In the genomic region with DNA sequence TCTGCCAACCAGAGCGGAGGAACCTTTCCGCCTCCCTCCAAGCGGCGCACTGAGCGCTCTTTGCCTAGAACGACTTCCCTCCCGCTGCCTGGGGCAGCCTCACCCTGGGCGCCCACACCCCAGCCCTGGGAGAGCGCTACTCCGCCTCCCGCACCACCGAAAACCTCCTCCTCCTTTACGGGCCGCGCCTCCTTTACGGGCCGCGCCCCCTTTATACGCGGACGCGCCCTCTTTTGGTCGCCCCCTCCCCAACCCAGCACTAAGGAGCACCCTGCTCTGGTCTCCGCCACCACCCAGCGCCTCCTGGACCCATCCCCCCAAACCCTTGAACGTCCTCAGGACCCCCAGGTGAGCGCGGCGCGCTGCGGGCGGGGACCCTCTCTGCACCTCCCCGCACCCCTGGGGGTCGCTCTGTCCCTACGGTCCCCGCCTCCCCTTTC, we compare ENCODE assay signal across 1 cellular context.
A peak's percentile ranks its signal among the peaks of the same experiment; 100 is the strongest.
TF ChIP-seq lines count a peak whose summit lies in the region.

No MANE protein-coding gene starts in this region.

TF ChIP-seq in HEK293, 187 proteins besides CTCF, POLR2A, EP300 and RAD21 (continued from another document and continues in another):
- TF ChIP-seq, protein P1, sequence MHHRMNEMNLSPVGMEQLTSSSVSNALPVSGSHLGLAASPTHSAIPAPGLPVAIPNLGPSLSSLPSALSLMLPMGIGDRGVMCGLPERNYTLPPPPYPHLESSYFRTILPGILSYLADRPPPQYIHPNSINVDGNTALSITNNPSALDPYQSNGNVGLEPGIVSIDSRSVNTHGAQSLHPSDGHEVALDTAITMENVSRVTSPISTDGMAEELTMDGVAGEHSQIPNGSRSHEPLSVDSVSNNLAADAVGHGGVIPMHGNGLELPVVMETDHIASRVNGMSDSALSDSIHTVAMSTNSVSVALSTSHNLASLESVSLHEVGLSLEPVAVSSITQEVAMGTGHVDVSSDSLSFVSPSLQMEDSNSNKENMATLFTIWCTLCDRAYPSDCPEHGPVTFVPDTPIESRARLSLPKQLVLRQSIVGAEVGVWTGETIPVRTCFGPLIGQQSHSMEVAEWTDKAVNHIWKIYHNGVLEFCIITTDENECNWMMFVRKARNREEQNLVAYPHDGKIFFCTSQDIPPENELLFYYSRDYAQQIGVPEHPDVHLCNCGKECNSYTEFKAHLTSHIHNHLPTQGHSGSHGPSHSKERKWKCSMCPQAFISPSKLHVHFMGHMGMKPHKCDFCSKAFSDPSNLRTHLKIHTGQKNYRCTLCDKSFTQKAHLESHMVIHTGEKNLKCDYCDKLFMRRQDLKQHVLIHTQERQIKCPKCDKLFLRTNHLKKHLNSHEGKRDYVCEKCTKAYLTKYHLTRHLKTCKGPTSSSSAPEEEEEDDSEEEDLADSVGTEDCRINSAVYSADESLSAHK (tag by site-specific recombination; IDR thresholded peaks at IDR 0.05), result no peak
- TF ChIP-seq ZNF777 (tag by site-specific recombination; IDR thresholded peaks at IDR 0.05; ENCODE audit: borderline replicate concordance) (no peak), ZIC2 (tag by site-specific recombination; IDR thresholded peaks at IDR 0.05) (peak; percentile 68), ZNF169 (tag by site-specific recombination; IDR thresholded peaks at IDR 0.05) (no peak), ZNF211 (tag by site-specific recombination; IDR thresholded peaks at IDR 0.05; ENCODE audit: low read depth) (no peak), ZNF76 (tag by site-specific recombination; IDR thresholded peaks at IDR 0.05; ENCODE audit: borderline replicate concordance, low read depth) (0 out of 2 replicates have a peak, but pooled peaks have one; percentile 17), SP3 (tag by site-specific recombination; IDR thresholded peaks at IDR 0.05) (peak; percentile 84), SP2 (tag by site-specific recombination; IDR thresholded peaks at IDR 0.05) (peak; percentile 79), SCRT2 (tag by site-specific recombination; IDR thresholded peaks at IDR 0.05) (no peak), EGR2 (tag by site-specific recombination; IDR thresholded peaks at IDR 0.05; ENCODE audit: low read depth) (peak; percentile 53; the same call in 1 of the 2 replicates), PRDM10 (tag by site-specific recombination; IDR thresholded peaks at IDR 0.05) (peak; percentile 49), ZNF324 (tag by site-specific recombination; IDR thresholded peaks at IDR 0.05) (no peak), ZNF23 (tag by site-specific recombination; IDR thresholded peaks at IDR 0.05; ENCODE audit: borderline replicate concordance) (no peak), ZNF350 (tag by site-specific recombination; IDR thresholded peaks at IDR 0.05) (no peak), ZNF292 (tag by site-specific recombination; IDR thresholded peaks at IDR 0.05; ENCODE audit: borderline replicate concordance, low read depth) (no peak), ATF2 (tag by site-specific recombination; IDR thresholded peaks at IDR 0.05; ENCODE audit: low read depth) (no peak), ZNF24 (tag by site-specific recombination; IDR thresholded peaks at IDR 0.05) (no peak), ZNF26 (tag by site-specific recombination; IDR thresholded peaks at IDR 0.05) (no peak), ZNF19 (tag by site-specific recombination; IDR thresholded peaks at IDR 0.05; ENCODE audit: low read depth) (no peak), SETDB1 (IDR thresholded peaks at IDR 0.05; ENCODE audit: insufficient read length, low read length) (no peak), ZNF701 (tag by site-specific recombination; IDR thresholded peaks at IDR 0.05) (no peak), ZNF335 (tag by site-specific recombination; conservative IDR thresholded peaks at IDR 0.05) (peak; percentile 76), ZSCAN30 (tag by site-specific recombination; IDR thresholded peaks at IDR 0.05) (no peak), REST (tag by site-specific recombination; IDR thresholded peaks at IDR 0.05) (no peak), ZNF426 (tag by site-specific recombination; IDR thresholded peaks at IDR 0.05) (no peak), REPIN1 (tag by site-specific recombination; IDR thresholded peaks at IDR 0.05; ENCODE audit: low read depth) (no peak), KLF10 (tag by site-specific recombination; IDR thresholded peaks at IDR 0.05) (peak; percentile 85), ZNF530 (tag by site-specific recombination; IDR thresholded peaks at IDR 0.05; ENCODE audit: low read depth) (no peak), SALL2 (tag by site-specific recombination; IDR thresholded peaks at IDR 0.05; ENCODE audit: borderline replicate concordance) (no peak), ZNF623 (tag by site-specific recombination; IDR thresholded peaks at IDR 0.05) (no peak), BCL11B (tag by site-specific recombination; IDR thresholded peaks at IDR 0.05; ENCODE audit: low read depth) (no peak), ZBTB21 (tag by site-specific recombination; IDR thresholded peaks at IDR 0.05) (no peak), ZNF10 (tag by site-specific recombination; IDR thresholded peaks at IDR 0.05) (no peak), KLF8 (tag by site-specific recombination; IDR thresholded peaks at IDR 0.05) (peak; percentile 45; the same call in 1 of the 2 replicates), ZNF174 (tag by site-specific recombination; IDR thresholded peaks at IDR 0.05) (no peak), MYNN (tag by site-specific recombination; IDR thresholded peaks at IDR 0.05; ENCODE audit: borderline replicate concordance) (no peak), ZNF112 (tag by site-specific recombination; IDR thresholded peaks at IDR 0.05) (no peak), GLI4 (tag by site-specific recombination; IDR thresholded peaks at IDR 0.05) (no peak), ZNF837 (tag by site-specific recombination; IDR thresholded peaks at IDR 0.05) (no peak)
- TF ChIP-seq, protein P2, sequence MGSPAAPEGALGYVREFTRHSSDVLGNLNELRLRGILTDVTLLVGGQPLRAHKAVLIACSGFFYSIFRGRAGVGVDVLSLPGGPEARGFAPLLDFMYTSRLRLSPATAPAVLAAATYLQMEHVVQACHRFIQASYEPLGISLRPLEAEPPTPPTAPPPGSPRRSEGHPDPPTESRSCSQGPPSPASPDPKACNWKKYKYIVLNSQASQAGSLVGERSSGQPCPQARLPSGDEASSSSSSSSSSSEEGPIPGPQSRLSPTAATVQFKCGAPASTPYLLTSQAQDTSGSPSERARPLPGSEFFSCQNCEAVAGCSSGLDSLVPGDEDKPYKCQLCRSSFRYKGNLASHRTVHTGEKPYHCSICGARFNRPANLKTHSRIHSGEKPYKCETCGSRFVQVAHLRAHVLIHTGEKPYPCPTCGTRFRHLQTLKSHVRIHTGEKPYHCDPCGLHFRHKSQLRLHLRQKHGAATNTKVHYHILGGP (tag by site-specific recombination; IDR thresholded peaks at IDR 0.05), result no peak
- TF ChIP-seq, protein P3, sequence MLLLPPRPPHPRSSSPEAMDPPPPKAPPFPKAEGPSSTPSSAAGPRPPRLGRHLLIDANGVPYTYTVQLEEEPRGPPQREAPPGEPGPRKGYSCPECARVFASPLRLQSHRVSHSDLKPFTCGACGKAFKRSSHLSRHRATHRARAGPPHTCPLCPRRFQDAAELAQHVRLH (tag by site-specific recombination; IDR thresholded peaks at IDR 0.05), result no peak
- TF ChIP-seq, protein P4, sequence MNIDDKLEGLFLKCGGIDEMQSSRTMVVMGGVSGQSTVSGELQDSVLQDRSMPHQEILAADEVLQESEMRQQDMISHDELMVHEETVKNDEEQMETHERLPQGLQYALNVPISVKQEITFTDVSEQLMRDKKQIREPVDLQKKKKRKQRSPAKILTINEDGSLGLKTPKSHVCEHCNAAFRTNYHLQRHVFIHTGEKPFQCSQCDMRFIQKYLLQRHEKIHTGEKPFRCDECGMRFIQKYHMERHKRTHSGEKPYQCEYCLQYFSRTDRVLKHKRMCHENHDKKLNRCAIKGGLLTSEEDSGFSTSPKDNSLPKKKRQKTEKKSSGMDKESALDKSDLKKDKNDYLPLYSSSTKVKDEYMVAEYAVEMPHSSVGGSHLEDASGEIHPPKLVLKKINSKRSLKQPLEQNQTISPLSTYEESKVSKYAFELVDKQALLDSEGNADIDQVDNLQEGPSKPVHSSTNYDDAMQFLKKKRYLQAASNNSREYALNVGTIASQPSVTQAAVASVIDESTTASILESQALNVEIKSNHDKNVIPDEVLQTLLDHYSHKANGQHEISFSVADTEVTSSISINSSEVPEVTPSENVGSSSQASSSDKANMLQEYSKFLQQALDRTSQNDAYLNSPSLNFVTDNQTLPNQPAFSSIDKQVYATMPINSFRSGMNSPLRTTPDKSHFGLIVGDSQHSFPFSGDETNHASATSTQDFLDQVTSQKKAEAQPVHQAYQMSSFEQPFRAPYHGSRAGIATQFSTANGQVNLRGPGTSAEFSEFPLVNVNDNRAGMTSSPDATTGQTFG (tag by site-specific recombination; IDR thresholded peaks at IDR 0.05; ENCODE audit: borderline replicate concordance), result no peak
